In genomic region chr3:45034612-45035252, GRCh38 we compare ENCODE assay signal across 8 cellular contexts. TPM values are rescaled to one million over a fixed set of nuclear protein-coding genes. Genes with fewer than 3 reads are reported as not detected.
DNase-seq lines count a peak whose midpoint lies in the region; ATAC-seq and TF ChIP-seq lines count a peak whose summit lies in the region.

No MANE protein-coding gene starts in this region.

- no peaks in the 10 kb centered on the region for H3K9me3 ChIP-seq in Peyer's patch
- H3K9me3 ChIP-seq in prostate gland, result no peaks in the 10 kb centered on the region

- DNase-seq in Peyer's patch (peak in 2 of 3 donors; percentile 57 to 72), glomerular visceral epithelial cell (ENCODE audit: extremely low spot score) (peak; percentile 39), prostate gland (ENCODE audit: low spot score) (no peak), amniotic stem cell (lab: John Stamatoyannopoulos, UW) (no peak), DMS153 (lab: John Stamatoyannopoulos, UW) (no peak)
- DNase-seq in stimulated activated CD4-positive, alpha-beta T cell treated with anti-CD3 and anti-CD28 coated beads, Interleukin-12 subunit alpha, Interleukin-12 subunit beta, amount 100 ng/mL, for 4 hours, result no peak

- TF ChIP-seq CTCF in Peyer's patch (IDR thresholded peaks at IDR 0.05), result no peak
- no peak for TF ChIP-seq CTCF in prostate gland (IDR thresholded peaks at IDR 0.05)

- H3K36me3 ChIP-seq in Peyer's patch, result no peaks in the 10 kb centered on the region
- no peaks in the 10 kb centered on the region for H3K36me3 ChIP-seq in prostate gland

- H3K4me3 ChIP-seq in Peyer's patch, result no peak overlapping the region
- H3K4me3 ChIP-seq in skin epidermis, result no peak overlapping the region
- no peak overlapping the region for H3K4me3 ChIP-seq in prostate gland

- intact Hi-C loops in prostate gland (cut with DNase I), result loop anchor here (5.0 kb wide), 3 partner anchors 57 to 623 kb away; partner anchors contain the start of genes EXOSC7, TMEM158 and ZDHHC3

- ATAC-seq in GM19438 (IDR thresholded peaks at IDR 0.05; ENCODE audit: low read depth, unreplicated experiment), result peak; percentile 40

- TF ChIP-seq POLR2A in Peyer's patch (IDR thresholded peaks at IDR 0.05) (no peak), prostate gland (IDR thresholded peaks at IDR 0.05) (no peak)

- WGBS in prostate gland, result 74% methylated on average over 3 of the region's 3 CpGs

- H3K4me1 ChIP-seq in Peyer's patch, result peaks cover 0 to 16% (median 5%) of the 10 kb centered on the region in 4 donors
- H3K4me1 ChIP-seq in prostate gland (replicated peaks), result no peaks in the 10 kb centered on the region

- H3K27me3 ChIP-seq in Peyer's patch, result no peaks in the 10 kb centered on the region
- H3K27me3 ChIP-seq in prostate gland (replicated peaks; ENCODE audit: insufficient read depth), result no peaks in the 10 kb centered on the region

- H3K27ac ChIP-seq in Peyer's patch (peak overlapping the region in 2 of 4 donors; percentile 19 to 41), skin epidermis (peak overlapping the region in 17 of 21 experiments; percentile 6 to 73 (median 54)), prostate gland (no peak overlapping the region)

RNA-seq across cellular contexts. Expression of gene CLEC3B, which starts 8.6 kb away (rescaled TPM):
- total RNA-seq in Peyer's patch (10 to 100 TPM; 11.6 to 47.9 (median 32.7) TPM), prostate gland (10 to 100 TPM; 16.0 to 61.1 TPM)

RNA-seq across cellular contexts. Expression of gene EXOSC7, which starts 58.7 kb away (rescaled TPM):
- total RNA-seq in Peyer's patch (10 to 100 TPM; 19.8 to 66.0 (median 28.6) TPM), prostate gland (10 to 100 TPM; 55.2 to 56.2 TPM)

RNA-seq across cellular contexts. Expression of gene ZDHHC3, which starts 58.8 kb away (rescaled TPM):
- total RNA-seq in Peyer's patch (100 to 1,000 TPM in 3 of 4 donors, 10 to 100 TPM in 1; 70.1 to 190 (median 152) TPM), prostate gland (10 to 100 TPM; 64.6 to 91.7 TPM)

Comparison
In these comparisons a context has a peak if more than half of its experiments do, and no peak if none do; other contexts are left out.
1. DNase-seq: peak in Peyer's patch (2 of 3) and glomerular visceral epithelial cell (single experiment); none in prostate gland (single experiment), stimulated activated CD4-positive, alpha-beta T cell treated with anti-CD3 and anti-CD28 coated beads, Interleukin-12 subunit alpha, Interleukin-12 subunit beta, amount 100 ng/mL, for 4 hours (single experiment), amniotic stem cell (single experiment) and DMS153 (single experiment).
2. H3K27ac ChIP-seq: peak in skin epidermis (17 of 21); none in prostate gland (0 of 2).